17 cellular contexts compared by ENCODE assay signal in genomic region chr12:12392428-12392827, GRCh38.
"Had no signal": no experiment of that assay in that cellular context is flagged by ENCODE, and none has a peak within 500 bp of the region (broad histone marks: within the 10 kb centered on the region; RNA-seq: fewer than 3 reads in every experiment).

No MANE protein-coding gene starts in this region.

- H3K27me3 ChIP-seq: body of pancreas, sigmoid colon, suprapubic skin, upper lobe of right lung had no signal

- DNase-seq: activated CD4-positive, alpha-beta T cell treated with anti-CD3 and anti-CD28 coated beads for 48 hours; activated CD8-positive, alpha-beta T cell treated with anti-CD3 and anti-CD28 coated beads, Interleukin-2, amount 10 ng/mL, durations not matched to agents 7 days and 5 days; activated naive CD4-positive, alpha-beta T cell treated with anti-CD3 and anti-CD28 coated beads, Interleukin-2, amount 50 U/mL, for 16 hours; amniotic stem cell; body of pancreas; endodermal cell; foreskin fibroblast; islet precursor cell; nephron progenitor cell; psoas muscle; sigmoid colon; stimulated activated CD4-positive, alpha-beta T cell treated with anti-CD3 and anti-CD28 coated beads, Interleukin-2, amount 100 ng/mL, for 24 hours; stimulated activated naive CD4-positive, alpha-beta T cell; upper lobe of right lung had no signal

- H3K27ac Mint-ChIP-seq: activated CD8-positive, alpha-beta T cell treated with anti-CD3 and anti-CD28 coated beads, Interleukin-2, amount 10 ng/mL, durations not matched to agents 7 days and 5 days; activated T-helper 2 cell treated with anti-CD3 and anti-CD28 coated beads, Interferon-gamma antibody, Interleukin-2, Interleukin-4, amounts not matched to agents 10 μg/mL and 5 μg/mL and 100 μg/mL, durations not matched to agents 14 hours and 24 hours and 36 hours; endodermal cell; nephron progenitor cell had no signal

- H3K4me1 ChIP-seq: psoas muscle, upper lobe of right lung had no signal

- ATAC-seq: activated CD8-positive, alpha-beta T cell treated with anti-CD3 and anti-CD28 coated beads, Interleukin-2, amount 10 ng/mL, durations not matched to agents 7 days and 5 days; body of pancreas; left lobe of liver; psoas muscle; upper lobe of right lung had no signal

- H3K4me3 ChIP-seq: body of pancreas, psoas muscle, sigmoid colon, suprapubic skin, upper lobe of right lung had no signal

- H3K9me3 ChIP-seq: body of pancreas, psoas muscle, sigmoid colon, suprapubic skin, upper lobe of right lung had no signal

- H3K27ac ChIP-seq: body of pancreas, psoas muscle, sigmoid colon, suprapubic skin, upper lobe of right lung had no signal

- H3K36me3 ChIP-seq: sigmoid colon, suprapubic skin, upper lobe of right lung had no signal

- H3K9me3 Mint-ChIP-seq: activated T-helper 2 cell treated with anti-CD3 and anti-CD28 coated beads, Interferon-gamma antibody, Interleukin-2, Interleukin-4, amounts not matched to agents 10 μg/mL and 5 μg/mL and 100 μg/mL, durations not matched to agents 14 hours and 24 hours and 36 hours; endodermal cell had no signal

- H3K4me3 Mint-ChIP-seq: activated CD8-positive, alpha-beta T cell treated with anti-CD3 and anti-CD28 coated beads, Interleukin-2, amount 10 ng/mL, durations not matched to agents 7 days and 5 days; endodermal cell; nephron progenitor cell had no signal
